In the genomic region with DNA sequence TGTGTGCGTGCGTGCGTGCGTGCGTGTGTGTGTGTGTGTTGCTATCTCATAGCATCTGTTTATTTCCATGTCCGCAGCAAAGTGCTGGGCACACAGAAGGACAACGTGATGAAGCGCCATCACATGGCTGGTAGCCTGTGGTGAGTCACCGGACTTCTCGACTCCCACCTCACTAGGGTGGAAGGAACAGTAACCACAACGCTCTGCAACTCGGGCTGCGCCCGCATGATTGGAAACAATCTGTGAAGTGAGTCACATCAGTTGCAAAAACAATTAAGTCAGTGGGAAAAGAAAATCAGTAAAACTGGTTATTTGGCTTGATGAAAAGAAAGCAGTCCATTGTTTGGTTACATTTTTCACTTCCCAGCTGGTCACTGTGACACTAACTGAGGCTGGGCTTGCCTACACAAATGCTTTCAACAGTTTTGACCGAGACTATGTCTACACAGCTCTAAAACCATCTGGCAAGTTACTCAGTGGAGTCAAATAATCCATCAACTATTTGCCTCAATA, we compare ENCODE assay signal across 10 cellular contexts.
DNase-seq lines count a peak whose midpoint lies in the region; FAIRE-seq and TF ChIP-seq lines count a peak whose summit lies in the region.
"Had no signal": no experiment of that assay in that cellular context is flagged by ENCODE, and none has a peak within 500 bp of the region (broad histone marks: within the 10 kb centered on the region; RNA-seq: fewer than 3 reads in every experiment).

No MANE protein-coding gene starts in this region.

- no peak overlapping the region for H3K4me3 Mint-ChIP-seq in activated CD4-positive, alpha-beta memory T cell treated with anti-CD3 and anti-CD28 coated beads for 36 hours
- no peak overlapping the region for H3K4me3 Mint-ChIP-seq in activated CD4-positive, alpha-beta memory T cell treated with anti-CD3 and anti-CD28 coated beads, Interleukin-2, amount 10 ng/mL, durations not matched to agents 7 days and 5 days

- H3K4me3 ChIP-seq in ascending aorta = no peak overlapping the region
- H3K4me3 ChIP-seq in tibial artery = no peak overlapping the region
- H3K4me3 ChIP-seq: skin epidermis had no signal

- no peaks in the 10 kb centered on the region for H3K27me3 Mint-ChIP-seq in activated CD4-positive, alpha-beta memory T cell treated with anti-CD3 and anti-CD28 coated beads for 36 hours
- peaks cover 1% of the 10 kb centered on the region for H3K27me3 Mint-ChIP-seq in activated CD4-positive, alpha-beta memory T cell treated with anti-CD3 and anti-CD28 coated beads, Interleukin-2, amount 10 ng/mL, durations not matched to agents 7 days and 5 days

- H3K36me3 ChIP-seq in ascending aorta (no peaks in the 10 kb centered on the region), tibial artery (no peaks in the 10 kb centered on the region)

- POLR2A ChIA-PET in activated CD4-positive, alpha-beta memory T cell treated with anti-CD3 and anti-CD28 coated beads for 36 hours (lab: Charles Lee) = no interaction called here
- POLR2A ChIA-PET in activated CD4-positive, alpha-beta memory T cell treated with anti-CD3 and anti-CD28 coated beads, Interleukin-2, amount 10 ng/mL, durations not matched to agents 7 days and 5 days (lab: Charles Lee) = no interaction called here

- H3K27ac Mint-ChIP-seq in activated CD4-positive, alpha-beta memory T cell treated with anti-CD3 and anti-CD28 coated beads for 36 hours = no peak overlapping the region
- H3K27ac Mint-ChIP-seq in activated CD4-positive, alpha-beta memory T cell treated with anti-CD3 and anti-CD28 coated beads, Interleukin-2, amount 10 ng/mL, durations not matched to agents 7 days and 5 days = no peak overlapping the region

- no peaks in the 10 kb centered on the region for H3K9me3 Mint-ChIP-seq in activated CD4-positive, alpha-beta memory T cell treated with anti-CD3 and anti-CD28 coated beads for 36 hours
- H3K9me3 Mint-ChIP-seq in activated CD4-positive, alpha-beta memory T cell treated with anti-CD3 and anti-CD28 coated beads, Interleukin-2, amount 10 ng/mL, durations not matched to agents 7 days and 5 days = no peaks in the 10 kb centered on the region

- peak; percentile 18 for DNase-seq in activated CD4-positive, alpha-beta memory T cell treated with anti-CD3 and anti-CD28 coated beads for 36 hours
- no peak for DNase-seq in activated CD4-positive, alpha-beta memory T cell treated with anti-CD3 and anti-CD28 coated beads, Interleukin-2, amount 10 ng/mL, durations not matched to agents 7 days and 5 days
- DNase-seq in ascending aorta (ENCODE audit: low spot score in 2 of 2) = peak; percentile 33 to 70
- DNase-seq in tibial artery = peak; percentile 40 to 76
- DNase-seq in NCI-H446 treated with DMSO at 0.1 percent for 48 hours (lab: John Stamatoyannopoulos, UW) = no peak
- DNase-seq in activated naive CD4-positive, alpha-beta T cell treated with Interleukin-2 at 50 U/mL for 16 hours = no peak
- no peak for DNase-seq in GM03348 (ENCODE audit: low spot score)
- DNase-seq: activated CD8-positive, alpha-beta memory T cell treated with anti-CD3 and anti-CD28 coated beads, Interleukin-2, amount 50 U/mL, for 48 hours had no signal

- H3K27me3 ChIP-seq in ascending aorta (no peaks in the 10 kb centered on the region), tibial artery (peaks cover 0 to 4% of the 10 kb centered on the region in 2 donors)

- TF ChIP-seq CTCF in ascending aorta (IDR thresholded peaks at IDR 0.05) (no peak), tibial artery (IDR thresholded peaks at IDR 0.05) (no peak)

- CTCF ChIA-PET in activated CD4-positive, alpha-beta memory T cell treated with anti-CD3 and anti-CD28 coated beads for 36 hours (lab: Charles Lee) = no interaction called here
- CTCF ChIA-PET in activated CD4-positive, alpha-beta memory T cell treated with anti-CD3 and anti-CD28 coated beads, Interleukin-2, amount 10 ng/mL, durations not matched to agents 7 days and 5 days (lab: Charles Lee) = no interaction called here

- no peaks in the 10 kb centered on the region for H3K36me3 Mint-ChIP-seq in activated CD4-positive, alpha-beta memory T cell treated with anti-CD3 and anti-CD28 coated beads for 36 hours
- no peaks in the 10 kb centered on the region for H3K36me3 Mint-ChIP-seq in activated CD4-positive, alpha-beta memory T cell treated with anti-CD3 and anti-CD28 coated beads, Interleukin-2, amount 10 ng/mL, durations not matched to agents 7 days and 5 days (ENCODE audit: low read depth)

- FAIRE-seq in islet of Langerhans (lab: Jason Lieb, UNC) = peak; percentile 93

- no peaks in the 10 kb centered on the region for H3K4me1 ChIP-seq in ascending aorta
- H3K4me1 ChIP-seq in tibial artery = no peaks in the 10 kb centered on the region

- intact Hi-C loops in activated CD4-positive, alpha-beta memory T cell treated with anti-CD3 and anti-CD28 coated beads for 36 hours (cut with micrococcal nuclease) = no loop called here
- intact Hi-C loops in ascending aorta (cut with DNase I) = no loop called here
- intact Hi-C loops in tibial artery (cut with DNase I; ENCODE audit: low total_unique reads) = no loop called here

- H3K4me1 Mint-ChIP-seq in activated CD4-positive, alpha-beta memory T cell treated with anti-CD3 and anti-CD28 coated beads for 36 hours (ENCODE audit: low read depth) = no peaks in the 10 kb centered on the region
- no peaks in the 10 kb centered on the region for H3K4me1 Mint-ChIP-seq in activated CD4-positive, alpha-beta memory T cell treated with anti-CD3 and anti-CD28 coated beads, Interleukin-2, amount 10 ng/mL, durations not matched to agents 7 days and 5 days

- H3K9me3 ChIP-seq in ascending aorta (no peaks in the 10 kb centered on the region), tibial artery (no peaks in the 10 kb centered on the region)

- no peak overlapping the region for H3K27ac ChIP-seq in ascending aorta
- H3K27ac ChIP-seq in tibial artery = no peak overlapping the region

Comparison
In these comparisons a context has a peak if more than half of its experiments do, and no peak if none do; other contexts are left out.
1. DNase-seq: peak in activated CD4-positive, alpha-beta memory T cell treated with anti-CD3 and anti-CD28 coated beads for 36 hours (single experiment), ascending aorta (2 of 2) and tibial artery (2 of 2); none in activated CD4-positive, alpha-beta memory T cell treated with anti-CD3 and anti-CD28 coated beads, Interleukin-2, amount 10 ng/mL, durations not matched to agents 7 days and 5 days (single experiment), NCI-H446 treated with DMSO at 0.1 percent for 48 hours (single experiment), activated naive CD4-positive, alpha-beta T cell treated with Interleukin-2 at 50 U/mL for 16 hours (single experiment) and GM03348 (single experiment).